ENCODE assay signal across 25 cellular contexts in the genomic region with DNA sequence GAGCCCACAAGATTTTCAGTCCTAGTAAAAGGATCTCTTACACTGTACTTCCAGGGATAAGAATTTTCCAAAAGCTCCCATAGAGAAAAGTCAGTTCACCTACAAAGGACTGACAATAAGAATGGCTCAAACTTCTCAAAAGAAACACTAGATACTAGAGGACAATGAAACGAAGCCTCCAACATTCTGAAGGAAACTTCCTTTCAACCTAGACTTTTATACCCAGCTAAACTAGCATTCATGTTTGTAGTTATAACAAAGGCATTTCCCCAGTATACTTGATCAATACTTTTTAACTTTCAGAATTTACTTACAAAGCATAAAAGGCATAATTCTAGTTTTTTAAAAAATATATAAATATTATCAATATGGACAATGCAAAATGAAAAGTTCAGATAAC. TPM values are rescaled to one million over a fixed set of nuclear protein-coding genes. Genes with fewer than 3 reads are reported as not detected.
DNase-seq lines count a peak whose midpoint lies in the region; ATAC-seq, FAIRE-seq and TF ChIP-seq lines count a peak whose summit lies in the region.
"Had no signal": no experiment of that assay in that cellular context is flagged by ENCODE, and none has a peak within 500 bp of the region (broad histone marks: within the 10 kb centered on the region; RNA-seq: fewer than 3 reads in every experiment).

No MANE protein-coding gene starts in this region.

- H3K9me3 ChIP-seq in OCI-LY7 (ENCODE audit: low read length), result peaks cover 45% of the 10 kb centered on the region
- H3K9me3 ChIP-seq in K562 (replicated peaks; ENCODE audit: control insufficient read depth, insufficient read depth, low read depth, low read length), result peaks cover 26% of the 10 kb centered on the region

- no peak overlapping the region for H3K9ac ChIP-seq in K562 (ENCODE audit: insufficient read depth in 1 of 2, low read depth in 2 of 2, low read length in 2 of 2)
- H3K9ac ChIP-seq: BLaER1 treated with 17β-estradiol and CSF1 and Interleukin-3, amounts not matched to agents 10 nM and 100 nM had no signal

- TF ChIP-seq POLR2A in K562 (conservative IDR thresholded peaks at IDR 0.05), result no peak

- no peak overlapping the region for H3K27ac ChIP-seq in OCI-LY7 (ENCODE audit: low read depth, low read length, poor library complexity, severe bottlenecking)
- H3K27ac ChIP-seq in K562 (ENCODE audit: extremely low read depth, low read depth, low read length), result no peak overlapping the region
- H3K27ac ChIP-seq: A549; BLaER1 treated with 17β-estradiol and CSF1 and Interleukin-3, amounts not matched to agents 10 nM and 100 nM had no signal

- CTCF ChIA-PET in OCI-LY7 (lab: Charles Lee; ENCODE audit: unreplicated experiment), result no interaction called here
- CTCF ChIA-PET in K562 (lab: Yijun Ruan, JAX; ENCODE audit: low intra/inter-chr PET ratio), result no interaction called here

- no TSS peak for BruUV-seq in OCI-LY7 (replicated peaks; lab: Mats Ljungman, UMichigan)
- no TSS peak for BruUV-seq in K562 (replicated peaks; lab: Mats Ljungman, UMichigan)

- DNase-seq in OCI-LY7 (ENCODE audit: low spot score) (peak; percentile 28), K562 (ENCODE audit: extremely low read depth in 1 of 4, low spot score in 3 of 4) (no peak), myocyte (ENCODE audit: low read depth) (peak; percentile 21), NCI-H82 treated with DMSO at 0.1 percent for 48 hours (lab: John Stamatoyannopoulos, UW; ENCODE audit: unreplicated experiment) (no peak)
- DNase-seq: 8988T; ACHN; AML-193; BE2C; CD4-positive, alpha-beta T cell; CD8-positive, alpha-beta memory T cell; DMS 273 treated with DMSO at 0.1 percent for 48 hours; DMS79; EL; GF-D8; GOT3; HFFc6 had no signal

- H3K4me3 ChIP-seq in OCI-LY7 (ENCODE audit: low read depth, low read length, poor library complexity, severe bottlenecking) (no peak overlapping the region), K562 (no peak overlapping the region)
- H3K4me3 ChIP-seq: A549; BLaER1 treated with 17β-estradiol and CSF1 and Interleukin-3, amounts not matched to agents 10 nM and 100 nM; HAP-1 had no signal

- TF ChIP-seq CTCF in OCI-LY7 (conservative IDR thresholded peaks at IDR 0.05; ENCODE audit: low read length) (no peak), K562 (IDR thresholded peaks at IDR 0.05 in 2 of 3, conservative IDR thresholded peaks at IDR 0.05 in 1 of 3; ENCODE audit: insufficient read depth in 2 of 3, low read depth in 1 of 3, low read length in 3 of 3) (no peak)

- no peaks in the 10 kb centered on the region for H3K9me2 ChIP-seq in OCI-LY7 (ENCODE audit: insufficient read depth, low read length)

- H3K36me3 ChIP-seq in OCI-LY7 (ENCODE audit: insufficient read depth, low read length), result peaks cover 73% of the 10 kb centered on the region
- H3K36me3 ChIP-seq in K562 (ENCODE audit: control insufficient read depth, insufficient read depth, low read length), result peaks cover 6% of the 10 kb centered on the region; the same call in 1 of the 3 replicates
- H3K36me3 ChIP-seq: BE2C had no signal

- H3K79me2 ChIP-seq in OCI-LY7 (ENCODE audit: insufficient read depth, low read depth, low read length) (no peaks in the 10 kb centered on the region), K562 (ENCODE audit: control insufficient read depth, insufficient read depth, low read length) (no peaks in the 10 kb centered on the region)

- peak; percentile 64 for FAIRE-seq in G401.6 (lab: Jason Lieb, UNC)
- FAIRE-seq in K562 (lab: Jason Lieb, UNC), result peak; percentile 62
- FAIRE-seq: A549, D721Med, GM12892, H54 had no signal

- H2AFZ ChIP-seq in OCI-LY7 (ENCODE audit: low read length) (no peak overlapping the region), K562 (ENCODE audit: low read depth, low read length) (no peak overlapping the region)

- POLR2A ChIA-PET in OCI-LY7 (lab: Charles Lee), result no interaction called here
- POLR2A ChIA-PET in K562 (lab: Yijun Ruan, JAX), result no interaction called here

- 57% methylated on average over 1 of the region's 1 CpG for WGBS in K562 (ENCODE audit: insufficient coverage, low coverage, missing lambda C conversion rate)

- H3K27me3 ChIP-seq in K562 (ENCODE audit: control insufficient read depth in 2 of 2, insufficient read depth in 2 of 2, low read length in 2 of 2), result no peaks in the 10 kb centered on the region
- H3K27me3 ChIP-seq: BE2C; BLaER1 treated with 17β-estradiol and CSF1 and Interleukin-3, amounts not matched to agents 10 nM and 100 nM had no signal

- TF ChIP-seq EP300 in K562 (IDR thresholded peaks at IDR 0.05; ENCODE audit: low read length), result no peak

- H4K20me1 ChIP-seq in OCI-LY7 (ENCODE audit: insufficient read depth, low read length), result no peaks in the 10 kb centered on the region
- no peaks in the 10 kb centered on the region for H4K20me1 ChIP-seq in K562 (replicated peaks; ENCODE audit: control insufficient read depth, insufficient read depth, low read length)
- H4K20me1 ChIP-seq: BLaER1 treated with 17β-estradiol and CSF1 and Interleukin-3, amounts not matched to agents 10 nM and 100 nM had no signal

- H3K9me1 ChIP-seq in K562 (ENCODE audit: control insufficient read depth, insufficient read depth, low read length), result no peaks in the 10 kb centered on the region

- H3K4me2 ChIP-seq in OCI-LY7 (ENCODE audit: low read length) (no peak overlapping the region), K562 (ENCODE audit: insufficient read depth, low read length) (no peak overlapping the region)
- H3K4me2 ChIP-seq: A549; BLaER1 treated with 17β-estradiol and CSF1 and Interleukin-3, amounts not matched to agents 10 nM and 100 nM had no signal

- no peak for TF ChIP-seq RAD21 in K562 (CRISPR knock-in tag; conservative IDR thresholded peaks at IDR 0.05 in 1 of 2, IDR thresholded peaks at IDR 0.05 in 1 of 2)

- intact Hi-C loops in OCI-LY7 (cut with micrococcal nuclease; ENCODE audit: unreplicated experiment), result no loop called here
- intact Hi-C loops in K562 (cut with micrococcal nuclease), result no loop called here

- ATAC-seq in K562 (no peak), HG03342 (IDR thresholded peaks at IDR 0.05; ENCODE audit: unreplicated experiment) (no peak), HG02970 (IDR thresholded peaks at IDR 0.05; ENCODE audit: low FRiP score, unreplicated experiment) (no peak)
- ATAC-seq: A549 had no signal

- H3K4me1 ChIP-seq in OCI-LY7 (ENCODE audit: insufficient read depth, low read length, poor library complexity, severe bottlenecking) (no peaks in the 10 kb centered on the region), K562 (replicated peaks in 1 of 2; ENCODE audit: control insufficient read depth in 2 of 2, insufficient read depth in 2 of 2, low read length in 2 of 2) (no peaks in the 10 kb centered on the region)
- H3K4me1 ChIP-seq: A549, BE2C, HAP-1 had no signal

- in situ Hi-C loops in K562 (cut with MboI), result no loop called here

TF ChIP-seq in K562, 482 proteins besides CTCF, POLR2A, EP300 and RAD21 (continues in another document):
- TF ChIP-seq ZZZ3 (IDR thresholded peaks at IDR 0.05) (no peak), CBX3 (IDR thresholded peaks at IDR 0.05; ENCODE audit: borderline replicate concordance in 1 of 2, low read length in 2 of 2) (peak in 1 of 2 experiments; percentile 74; a peak in 2 of 3 replicates), IFI16 (CRISPR knock-in tag; IDR thresholded peaks at IDR 0.05) (no peak), KDM2B (CRISPR knock-in tag; IDR thresholded peaks at IDR 0.05) (no peak)

RNA-seq across cellular contexts. Expression of a gene that starts 41.0 kb away (rescaled TPM):
- total RNA-seq in OCI-LY7 (2014; rRNA removed; shearing (Covaris generic)), result 36.2 and 42.6 TPM in 2 replicates
- total RNA-seq in OCI-LY7 (2022) (47.6 and 58.5 TPM in 2 replicates), K562 (2014; rRNA removed) (35.3 and 61.8 TPM in 2 replicates), K562 (2014; rRNA removed; fragmentation: Illumina TruSeq; extraction: Trizol) (14.2 and 16.4 TPM in 2 replicates), K562 (2015; rRNA removed; fragmentation: Illumina TruSeq; extraction: Trizol) (19.1 and 20.8 TPM in 2 replicates), K562 (2021) (69.7 and 69.9 TPM in 2 replicates), myocyte (38.2 and 40.9 TPM in 2 replicates)
- total RNA-seq in K562 (2011; cell fraction: chromatin; rRNA removed; ENCODE audit: low replicate concordance), result 43.7 and 77.7 TPM in 2 replicates
- total RNA-seq in K562 (2011; cell fraction: nucleolus; rRNA removed), result 48.7 and 57.2 TPM in 2 replicates
- 27.9 and 34.8 TPM in 2 replicates for total RNA-seq in K562 (2011; cell fraction: nucleoplasm; rRNA removed)
- polyA plus RNA-seq in K562 (2011; rRNA removed) (12.3 and 33.1 TPM in 2 replicates), K562 (2014; fragmentation: Illumina TruSeq; extraction: Trizol) (20.3 and 41.8 TPM in 2 replicates), K562 (2014; fragmentation: Nextera tagmentation; extraction: Ambion mirVana) (1 to 10 TPM; 3.1 to 5.1 TPM), K562 (2014; rRNA removed) (31.9 and 34.0 TPM in 2 replicates)
- polyA plus RNA-seq in K562 (2011; cell fraction: cytosol; rRNA removed), result 24.9 and 63.1 TPM in 2 replicates
- 29.7 and 48.2 TPM in 2 replicates for polyA plus RNA-seq in K562 (2011; cell fraction: nucleus; rRNA removed)
- 35.7 and 58.0 TPM in 2 replicates for polyA plus RNA-seq in K562 (2012)
- polyA minus RNA-seq in K562 (2011; rRNA and poly(A)+ RNA removed), result 16.2 and 19.7 TPM in 2 replicates
- 41.6 and 44.6 TPM in 2 replicates for polyA minus RNA-seq in K562 (2011; cell fraction: cytosol; rRNA and poly(A)+ RNA removed)
- polyA minus RNA-seq in K562 (2011; cell fraction: nucleus; rRNA and poly(A)+ RNA removed), result 20.3 and 25.7 TPM in 2 replicates
- polyA plus RNA-seq in myocyte (2012), result 24.9 TPM

RNA-seq across cellular contexts. Expression of a gene that starts 41.5 kb away (rescaled TPM):
- 18.3 and 22.5 TPM in 2 replicates for total RNA-seq in OCI-LY7 (2014; rRNA removed; shearing (Covaris generic))
- total RNA-seq in OCI-LY7 (2022) (30.9 and 41.6 TPM in 2 replicates), K562 (2014; rRNA removed) (28.8 and 37.6 TPM in 2 replicates), K562 (2014; rRNA removed; fragmentation: Illumina TruSeq; extraction: Trizol) (7.7 and 10.5 TPM in 2 replicates), K562 (2015; rRNA removed; fragmentation: Illumina TruSeq; extraction: Trizol) (11.8 and 12.7 TPM in 2 replicates), K562 (2021) (30.5 and 32.0 TPM in 2 replicates), myocyte (12.3 and 16.4 TPM in 2 replicates)
- total RNA-seq in K562 (2011; cell fraction: chromatin; rRNA removed; ENCODE audit: low replicate concordance), result 17.8 and 33.7 TPM in 2 replicates
- total RNA-seq in K562 (2011; cell fraction: nucleolus; rRNA removed), result 20.3 and 21.8 TPM in 2 replicates
- 13.3 and 14.8 TPM in 2 replicates for total RNA-seq in K562 (2011; cell fraction: nucleoplasm; rRNA removed)
- polyA plus RNA-seq in K562 (2011; rRNA removed) (8.2 and 15.3 TPM in 2 replicates), K562 (2014; fragmentation: Illumina TruSeq; extraction: Trizol) (9.2 and 20.4 TPM in 2 replicates), K562 (2014; fragmentation: Nextera tagmentation; extraction: Ambion mirVana) (1 to 10 TPM in 1 of 2 experiments, under 1 TPM in 1; 0.99 to 1.2 TPM), K562 (2014; rRNA removed) (18.4 and 19.4 TPM in 2 replicates)
- 7.5 and 20.4 TPM in 2 replicates for polyA plus RNA-seq in K562 (2011; cell fraction: cytosol; rRNA removed)
- 8.1 and 20.7 TPM in 2 replicates for polyA plus RNA-seq in K562 (2011; cell fraction: nucleus; rRNA removed)
- polyA plus RNA-seq in K562 (2012), result 13.9 and 25.5 TPM in 2 replicates
- 21.0 and 32.5 TPM in 2 replicates for polyA minus RNA-seq in K562 (2011; rRNA and poly(A)+ RNA removed)
- polyA minus RNA-seq in K562 (2011; cell fraction: cytosol; rRNA and poly(A)+ RNA removed), result 11.3 and 17.8 TPM in 2 replicates
- 8.5 and 9.8 TPM in 2 replicates for polyA minus RNA-seq in K562 (2011; cell fraction: nucleus; rRNA and poly(A)+ RNA removed)
- polyA plus RNA-seq in myocyte (2012), result 14.8 TPM

Comparison
In these comparisons a context has a peak if more than half of its experiments do, and no peak if none do; other contexts are left out.
1. DNase-seq: peak in OCI-LY7 (single experiment) and myocyte (single experiment); none in K562 (0 of 4) and NCI-H82 treated with DMSO at 0.1 percent for 48 hours (single experiment).